ENCODE assay signal across 1 cellular context in the genomic region with DNA sequence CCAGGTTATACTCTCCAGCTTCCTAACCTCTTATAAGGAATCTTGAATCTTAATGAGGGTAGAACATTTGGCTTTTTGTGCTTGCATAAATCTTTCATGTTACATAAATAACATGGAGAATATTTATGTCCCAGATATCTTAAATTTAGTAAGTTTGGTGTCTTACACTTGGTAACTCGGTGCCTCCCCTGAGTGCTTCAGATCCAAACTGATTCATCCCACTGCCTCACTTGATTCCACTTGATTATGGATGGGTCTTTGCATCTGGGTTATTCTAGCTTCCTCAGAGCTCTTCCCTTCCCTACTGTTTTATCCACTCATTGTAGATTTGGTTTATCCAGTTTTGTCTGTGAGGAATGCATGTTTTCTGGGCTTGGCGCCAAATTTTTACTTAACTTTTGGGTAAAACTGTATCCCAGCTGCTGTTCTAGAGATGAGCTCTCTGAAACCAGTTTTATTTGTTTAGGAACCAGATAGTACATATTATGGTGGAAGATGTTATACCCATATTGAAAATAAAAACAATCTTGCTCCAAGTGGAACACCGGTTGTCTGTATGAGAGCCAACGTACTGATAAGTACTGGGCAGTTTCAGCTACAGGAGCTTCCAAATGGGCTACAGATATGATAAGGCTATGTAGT.
TF ChIP-seq lines count a peak whose summit lies in the region.

No MANE protein-coding gene starts in this region.

TF ChIP-seq in HepG2, 621 proteins besides CTCF, POLR2A, EP300 and RAD21:
- TF ChIP-seq, protein P1, sequence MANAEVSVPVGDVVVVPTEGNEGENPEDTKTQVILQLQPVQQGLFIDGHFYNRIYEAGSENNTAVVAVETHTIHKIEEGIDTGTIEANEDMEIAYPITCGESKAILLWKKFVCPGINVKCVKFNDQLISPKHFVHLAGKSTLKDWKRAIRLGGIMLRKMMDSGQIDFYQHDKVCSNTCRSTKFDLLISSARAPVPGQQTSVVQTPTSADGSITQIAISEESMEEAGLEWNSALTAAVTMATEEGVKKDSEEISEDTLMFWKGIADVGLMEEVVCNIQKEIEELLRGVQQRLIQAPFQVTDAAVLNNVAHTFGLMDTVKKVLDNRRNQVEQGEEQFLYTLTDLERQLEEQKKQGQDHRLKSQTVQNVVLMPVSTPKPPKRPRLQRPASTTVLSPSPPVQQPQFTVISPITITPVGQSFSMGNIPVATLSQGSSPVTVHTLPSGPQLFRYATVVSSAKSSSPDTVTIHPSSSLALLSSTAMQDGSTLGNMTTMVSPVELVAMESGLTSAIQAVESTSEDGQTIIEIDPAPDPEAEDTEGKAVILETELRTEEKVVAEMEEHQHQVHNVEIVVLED (CRISPR knock-in tag; IDR thresholded peaks at IDR 0.05; ENCODE audit: borderline replicate concordance), result no peak
- TF ChIP-seq IKZF4 (CRISPR knock-in tag; IDR thresholded peaks at IDR 0.05; ENCODE audit: borderline replicate concordance, low read depth, not compliant biosample characterization) (no peak), RFX3 (CRISPR knock-in tag; IDR thresholded peaks at IDR 0.05) (no peak), PAF1 (CRISPR knock-in tag; IDR thresholded peaks at IDR 0.05) (no peak), ZNF414 (CRISPR knock-in tag; IDR thresholded peaks at IDR 0.05) (no peak), FLYWCH1 (CRISPR knock-in tag; IDR thresholded peaks at IDR 0.05) (no peak), ZNF333 (CRISPR knock-in tag; IDR thresholded peaks at IDR 0.05; ENCODE audit: borderline replicate concordance) (no peak), TAF15 (IDR thresholded peaks at IDR 0.05; ENCODE audit: low read depth, low read length, poor library complexity, severe bottlenecking) (no peak), JUNB (CRISPR knock-in tag; IDR thresholded peaks at IDR 0.05; ENCODE audit: borderline replicate concordance) (no peak), HDAC6 (IDR thresholded peaks at IDR 0.05; ENCODE audit: low read depth, low read length) (no peak), MXI1 (IDR thresholded peaks at IDR 0.05; ENCODE audit: borderline replicate concordance, low read depth, low read length) (no peak), SMARCE1 (IDR thresholded peaks at IDR 0.05; ENCODE audit: borderline replicate concordance) (no peak), HOXA3 (CRISPR knock-in tag; IDR thresholded peaks at IDR 0.05) (no peak), ZNF766 (CRISPR knock-in tag; IDR thresholded peaks at IDR 0.05; ENCODE audit: borderline replicate concordance) (no peak)
